Comparison of ENCODE assay signal across 8 cellular contexts in genomic region chr17:28743243-28744103, GRCh38. TPM values are rescaled to one million over a fixed set of nuclear protein-coding genes. Genes with fewer than 3 reads are reported as not detected.
DNase-seq lines count a peak whose midpoint lies in the region; ATAC-seq and TF ChIP-seq lines count a peak whose summit lies in the region.

Gene TRAF4, plus strand, starts transcription at chr17:28744011. Its CDS starts 102 bp downstream, at chr17:28744113.

- no peaks in the 10 kb centered on the region for H3K27me3 Mint-ChIP-seq in WTC11 (ENCODE audit: low read depth)

- TF ChIP-seq CTCF in WTC11 (IDR thresholded peaks at IDR 0.05), result no peak

- H3K27me3 ChIP-seq in ACC112 (ENCODE audit: insufficient read depth, low read length), result no peaks in the 10 kb centered on the region

- peak within 1 kb of the TSS; percentile 94 for H3K27ac Mint-ChIP-seq in WTC11

- POLR2A ChIA-PET in WTC11 (lab: Charles Lee), result interaction anchor here (0.8 to 13.5 kb wide), 9 partner anchors 9 to 209 kb away, joined by 3 to 310 read pairs (median 4); partner anchors contain the start of genes NEK8, PHF12, PROCA1 and RPL23A

- ATAC-seq in GM18520 (IDR thresholded peaks at IDR 0.05; ENCODE audit: unreplicated experiment) (peak; percentile 40), HG03066 (IDR thresholded peaks at IDR 0.05; ENCODE audit: low read depth, unreplicated experiment) (peak; percentile 49), WTC11 (peak; percentile 57)

- CTCF ChIA-PET in WTC11 (lab: Charles Lee), result interaction anchor here (0.7 to 13.9 kb wide), 12 partner anchors 9 to 374 kb away, joined by 3 to 541 read pairs (median 4); partner anchors contain the start of genes DHRS13, NEK8, RPL23A and TLCD1

- H3K4me3 ChIP-seq in ACC112 (ENCODE audit: low read depth, low read length), result peak within 1 kb of the TSS; percentile 95

- DNase-seq in NCI-H2196 treated with DMSO at 0.1 percent for 48 hours (lab: John Stamatoyannopoulos, UW; ENCODE audit: unreplicated experiment) (peak; percentile 74), WTC11 (ENCODE audit: low spot score) (peak; percentile 83), caudate nucleus (lab: John Stamatoyannopoulos, UW) (peak in 51 of 61 donors; percentile 23 to 89 (median 60)), inferior parietal cortex (ENCODE audit: extremely low spot score) (peak; percentile 72), smooth muscle cell of the brain vasculature (ENCODE audit: low read depth, low spot score) (peak; percentile 87)

- peak within 1 kb of the TSS; percentile 88 for H3K4me3 Mint-ChIP-seq in WTC11

- peaks cover 5% of the 10 kb centered on the region; the same call in 1 of the 2 replicates for H3K36me3 ChIP-seq in ACC112 (ENCODE audit: insufficient read depth, low read length)

- H3K79me2 ChIP-seq in ACC112 (ENCODE audit: control insufficient read depth, insufficient read depth, low read length, unreplicated experiment), result peaks cover 34% of the 10 kb centered on the region

- peak within 1 kb of the TSS; percentile 34 for H2AFZ ChIP-seq in ACC112 (ENCODE audit: low read length, unreplicated experiment)

- H3K4me1 Mint-ChIP-seq in WTC11, result peaks cover 39% of the 10 kb centered on the region

- peaks cover 25% of the 10 kb centered on the region for H3K4me1 ChIP-seq in ACC112 (ENCODE audit: control insufficient read depth, insufficient read depth, low read length, unreplicated experiment)

- no peaks in the 10 kb centered on the region for H3K9me3 Mint-ChIP-seq in WTC11

- H3K27ac ChIP-seq in ACC112 (ENCODE audit: low read depth, low read length) (peak within 1 kb of the TSS; percentile 85), caudate nucleus (ENCODE audit: low read depth, low read length) (peak within 1 kb of the TSS; percentile 98)

- peaks cover 28% of the 10 kb centered on the region for H3K36me3 Mint-ChIP-seq in WTC11

TF ChIP-seq in WTC11, 78 proteins besides CTCF, POLR2A, EP300 and RAD21 (continues in another document):
- TF ChIP-seq NR1H2 (CRISPR knock-in tag; IDR thresholded peaks at IDR 0.05), result no peak
- TF ChIP-seq FOXP1 (CRISPR knock-in tag; IDR thresholded peaks at IDR 0.05; ENCODE audit: borderline replicate concordance), result peak; percentile 22; the same call in 1 of the 2 replicates
- no peak; the same call in 1 of the 2 replicates for TF ChIP-seq NFATC4 (CRISPR knock-in tag; IDR thresholded peaks at IDR 0.05)
- TF ChIP-seq NFE2L1 (CRISPR knock-in tag; IDR thresholded peaks at IDR 0.05), result no peak
- TF ChIP-seq USF2 (CRISPR knock-in tag; IDR thresholded peaks at IDR 0.05), result no peak
- 0 out of 2 replicates have a peak, but pooled peaks have one; percentile 35 for TF ChIP-seq KAT7 (CRISPR knock-in tag; IDR thresholded peaks at IDR 0.05; ENCODE audit: borderline replicate concordance)
- no peak for TF ChIP-seq ZNF396 (CRISPR knock-in tag; IDR thresholded peaks at IDR 0.05; ENCODE audit: borderline replicate concordance)
- no peak for TF ChIP-seq ZSCAN18 (CRISPR knock-in tag; IDR thresholded peaks at IDR 0.05)
- TF ChIP-seq FOXJ3 (CRISPR knock-in tag; IDR thresholded peaks at IDR 0.05; ENCODE audit: borderline replicate concordance), result no peak
- peak; percentile 35; the same call in 1 of the 2 replicates for TF ChIP-seq MAX (CRISPR knock-in tag; IDR thresholded peaks at IDR 0.05)
- TF ChIP-seq MLX (CRISPR knock-in tag; IDR thresholded peaks at IDR 0.05), result no peak
- peak; percentile 69 for TF ChIP-seq PRDM15 (CRISPR knock-in tag; IDR thresholded peaks at IDR 0.05)
- TF ChIP-seq SOX15 (CRISPR knock-in tag; IDR thresholded peaks at IDR 0.05), result 0 out of 2 replicates have a peak, but pooled peaks have one; percentile 65
- TF ChIP-seq ELF4 (CRISPR knock-in tag; IDR thresholded peaks at IDR 0.05; ENCODE audit: low read depth), result no peak
- peak; percentile 35; the same call in 1 of the 2 replicates for TF ChIP-seq ERG (CRISPR knock-in tag; IDR thresholded peaks at IDR 0.05)
- TF ChIP-seq FOXP4 (CRISPR knock-in tag; IDR thresholded peaks at IDR 0.05), result peak; percentile 81; the same call in 1 of the 2 replicates
- TF ChIP-seq ZNF232 (CRISPR knock-in tag; IDR thresholded peaks at IDR 0.05), result no peak

RNA-seq across cellular contexts. Expression of gene TRAF4, which starts in this region (rescaled TPM):
- total RNA-seq in WTC11 (2021), result 192 to 268 TPM (median 192 TPM) in 3 replicates

Comparison
In these comparisons a context has a peak if more than half of its experiments do, and no peak if none do; other contexts are left out.
1. Peak in every context shown above with its lines: DNase-seq, ATAC-seq, H3K4me3 ChIP-seq and H3K27ac ChIP-seq.